Comparison of ENCODE assay signal across 18 cellular contexts in genomic region chr6:160430203-160430602, GRCh38.
A peak's percentile ranks its signal among the peaks of the same experiment; 100 is the strongest.
DNase-seq lines count a peak whose midpoint lies in the region; ATAC-seq and TF ChIP-seq lines count a peak whose summit lies in the region.
"Had no signal": no experiment of that assay in that cellular context is flagged by ENCODE, and none has a peak within 500 bp of the region (broad histone marks: within the 10 kb centered on the region; RNA-seq: fewer than 3 reads in every experiment).

No MANE protein-coding gene starts in this region.

- TF ChIP-seq CTCF in fibroblast of mammary gland (conservative IDR thresholded peaks at IDR 0.05; ENCODE audit: control insufficient read depth, insufficient read depth, low read depth, low read length): no peak
- no peak for TF ChIP-seq CTCF in suprapubic skin (IDR thresholded peaks at IDR 0.05)

- H3K36me3 ChIP-seq in adipocyte (ENCODE audit: control insufficient read depth, insufficient read depth, low read length, severe bottlenecking) (no peaks in the 10 kb centered on the region), muscle layer of colon (ENCODE audit: insufficient read depth, low read length) (no peaks in the 10 kb centered on the region), suprapubic skin (no peaks in the 10 kb centered on the region)

- H3K4me3 ChIP-seq in adipocyte (ENCODE audit: low read length): no peak overlapping the region
- no peak overlapping the region for H3K4me3 ChIP-seq in fibroblast of mammary gland (ENCODE audit: control insufficient read depth, low read depth, low read length)
- H3K4me3 ChIP-seq in muscle layer of colon (ENCODE audit: low read depth in 1 of 2, low read length in 2 of 2): peak overlapping the region in 1 of 2 donors; percentile 15
- H3K4me3 ChIP-seq in suprapubic skin: no peak overlapping the region

- H3K27ac ChIP-seq in muscle layer of colon (ENCODE audit: low read depth, low read length) (peak overlapping the region; percentile 82), suprapubic skin (peak overlapping the region; percentile 1)

- peaks cover 51% of the 10 kb centered on the region for H3K4me1 ChIP-seq in adipocyte (ENCODE audit: control insufficient read depth, insufficient read depth, low read length)
- peaks cover 47% of the 10 kb centered on the region for H3K4me1 ChIP-seq in muscle layer of colon (ENCODE audit: insufficient read depth, low read length)
- H3K4me1 ChIP-seq in suprapubic skin: peaks cover 16% of the 10 kb centered on the region

- WGBS in suprapubic skin: 58% methylated on average over 4 of the region's 4 CpGs

- H3K27me3 ChIP-seq in adipocyte (replicated peaks; ENCODE audit: control insufficient read depth, insufficient read depth, low read length) (no peaks in the 10 kb centered on the region), muscle layer of colon (ENCODE audit: control insufficient read depth in 1 of 2, insufficient read depth in 2 of 2, low read length in 2 of 2) (no peaks in the 10 kb centered on the region), suprapubic skin (no peaks in the 10 kb centered on the region)

- TF ChIP-seq POLR2A in suprapubic skin (IDR thresholded peaks at IDR 0.05): no peak

- TF ChIP-seq EP300 in suprapubic skin (IDR thresholded peaks at IDR 0.05): no peak

- no peaks in the 10 kb centered on the region for H3K9me3 ChIP-seq in adipocyte (ENCODE audit: control insufficient read depth, low read length)
- no peaks in the 10 kb centered on the region for H3K9me3 ChIP-seq in muscle layer of colon (ENCODE audit: low read length)
- no peaks in the 10 kb centered on the region for H3K9me3 ChIP-seq in suprapubic skin

- DNase-seq in adipocyte (ENCODE audit: low read depth) (peak; percentile 15), fibroblast of mammary gland (ENCODE audit: low read depth) (peak; percentile 75), suprapubic skin (ENCODE audit: low spot score in 2 of 2) (no peak), NCI-H226 (no peak), Kasumi-1 (lab: John Stamatoyannopoulos, UW) (no peak)
- DNase-seq: activated CD4-positive, alpha-beta T cell treated with anti-CD3 and anti-CD28 coated beads, Interleukin-2, amount 50 U/mL, for 1 hour; activated CD8-positive, alpha-beta memory T cell treated with anti-CD3 and anti-CD28 coated beads, Interleukin-2, amount 50 U/mL, for 4 hours; CD4-positive, CD25-positive, alpha-beta regulatory T cell; effector memory CD8-positive, alpha-beta T cell; foreskin melanocyte; left cardiac atrium; NCI-H524 treated with DMSO at 0.1 percent for 48 hours; SHP77; stimulated activated naive CD8-positive, alpha-beta T cell treated with anti-CD3 and anti-CD28 coated beads, Interleukin-15, Interleukin-2, amounts not matched to agents 100 U/mL and 50 U/mL, for 24 hours; T-helper 1 cell had no signal

- H3K9ac ChIP-seq in adipocyte (ENCODE audit: low read length) (no peak overlapping the region), muscle layer of colon (ENCODE audit: low read length) (no peak overlapping the region)

- ATAC-seq in GM18861 (IDR thresholded peaks at IDR 0.05; ENCODE audit: unreplicated experiment) (no peak), HG03045 (IDR thresholded peaks at IDR 0.05; ENCODE audit: unreplicated experiment) (no peak)
- ATAC-seq: effector memory CD8-positive, alpha-beta T cell; stimulated activated naive CD8-positive, alpha-beta T cell treated with anti-CD3 and anti-CD28 coated beads, Interleukin-15, Interleukin-2, amounts not matched to agents 100 U/mL and 50 U/mL, for 24 hours had no signal

Comparison
In these comparisons a context has a peak if more than half of its experiments do, and no peak if none do; other contexts are left out.
1. DNase-seq: peak in adipocyte (single experiment) and fibroblast of mammary gland (single experiment); none in suprapubic skin (0 of 2), NCI-H226 (single experiment) and Kasumi-1 (0 of 2).